Comparison of ENCODE assay signal across 8 cellular contexts in the genomic region with DNA sequence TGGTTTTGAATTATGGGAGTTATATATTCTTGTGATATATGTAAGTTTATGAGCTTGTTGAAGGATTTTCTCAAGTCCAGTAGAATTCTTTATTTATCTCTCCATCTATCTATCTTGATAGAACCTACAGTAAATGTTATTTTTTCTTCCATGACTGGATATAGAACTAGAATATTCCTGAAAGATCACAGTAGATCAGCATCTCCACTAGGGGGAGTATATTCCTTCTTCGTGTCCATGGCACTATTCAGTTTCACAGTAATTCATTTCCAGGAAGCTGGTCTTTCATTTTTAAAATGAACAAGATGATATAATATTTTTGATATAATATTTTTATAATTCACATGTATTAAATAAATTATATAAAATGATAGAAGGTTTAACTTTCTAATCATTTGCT. TPM values are rescaled to one million over a fixed set of nuclear protein-coding genes. Genes with fewer than 3 reads are reported as not detected.
A peak's percentile ranks its signal among the peaks of the same experiment; 100 is the strongest.
DNase-seq lines count a peak whose midpoint lies in the region; ATAC-seq, FAIRE-seq and TF ChIP-seq lines count a peak whose summit lies in the region.

No MANE protein-coding gene starts in this region.

- no peaks in the 10 kb centered on the region for H3K4me1 ChIP-seq in Panc1 (ENCODE audit: control insufficient read depth, insufficient read depth, low read length)

- H3K4me1 Mint-ChIP-seq in activated T-cell treated with anti-CD3 and anti-CD28 coated beads, Interleukin-2, amount 50 U/mL, for 4 hours (ENCODE audit: low read depth): no peaks in the 10 kb centered on the region

- CTCF ChIA-PET in Panc1 (lab: Charles Lee): no interaction called here

- H3K9me3 Mint-ChIP-seq in activated T-cell treated with anti-CD3 and anti-CD28 coated beads, Interleukin-2, amount 50 U/mL, for 4 hours: no peaks in the 10 kb centered on the region

- no peak overlapping the region for H3K4me3 ChIP-seq in Panc1 (ENCODE audit: low read depth in 2 of 2, low read length in 2 of 2)

- no peaks in the 10 kb centered on the region for H3K27me3 ChIP-seq in Panc1 (ENCODE audit: control insufficient read depth, insufficient read depth, low read length)

- intact Hi-C loops in Panc1 (cut with micrococcal nuclease; ENCODE audit: unreplicated experiment): no loop called here

- in situ Hi-C loops in Panc1 (cut with HindIII; ENCODE audit: low pct_unique_long_range_greater_than_20kb, low sequenced_read_pairs): no loop called here

- H3K9me3 ChIP-seq in Panc1 (ENCODE audit: control insufficient read depth, insufficient read depth, low read depth, low read length): no peaks in the 10 kb centered on the region

- no peaks in the 10 kb centered on the region for H3K27me3 Mint-ChIP-seq in activated T-cell treated with anti-CD3 and anti-CD28 coated beads, Interleukin-2, amount 50 U/mL, for 4 hours (ENCODE audit: low read depth)

- H3K4me3 Mint-ChIP-seq in activated T-cell treated with anti-CD3 and anti-CD28 coated beads, Interleukin-2, amount 50 U/mL, for 4 hours: no peak overlapping the region

- H3K36me3 Mint-ChIP-seq in activated T-cell treated with anti-CD3 and anti-CD28 coated beads, Interleukin-2, amount 50 U/mL, for 4 hours (ENCODE audit: insufficient read depth): no peaks in the 10 kb centered on the region

- no peak overlapping the region for H3K27ac ChIP-seq in Panc1 (ENCODE audit: low read length)

- DNase-seq in AG09319 (ENCODE audit: extremely low read depth, low read depth) (no peak), HuH-7 (ENCODE audit: low spot score) (peak; percentile 15), Panc1 (ENCODE audit: low read depth, low spot score) (no peak), frontal cortex (ENCODE audit: low spot score in 2 of 2) (no peak), NCI-H510A (lab: John Stamatoyannopoulos, UW) (no peak), SHP77 (lab: John Stamatoyannopoulos, UW) (no peak)
- DNase-seq in activated T-cell treated with anti-CD3 and anti-CD28 coated beads, Interleukin-2, amount 50 U/mL, for 4 hours: no peak
- no peak for DNase-seq in effector CD8-positive, alpha-beta T cell (lab: John Stamatoyannopoulos, UW)

- ATAC-seq in Panc1: no peak
- ATAC-seq in activated T-cell treated with anti-CD3 and anti-CD28 coated beads, Interleukin-2, amount 50 U/mL, for 4 hours: no peak

- TF ChIP-seq CTCF in AG09319 (IDR thresholded peaks at IDR 0.05; ENCODE audit: low read depth, low read length): peak; percentile 14
- peak; percentile 32; the same call in 1 of the 2 replicates for TF ChIP-seq CTCF in Panc1 (IDR thresholded peaks at IDR 0.05)

- POLR2A ChIA-PET in Panc1 (lab: Charles Lee): no interaction called here

- H3K36me3 ChIP-seq in Panc1 (ENCODE audit: control insufficient read depth, insufficient read depth, low read length): no peaks in the 10 kb centered on the region

- no TSS peak for BruUV-seq in Panc1 (replicated peaks; lab: Mats Ljungman, UMichigan)

- FAIRE-seq in frontal cortex (lab: Jason Lieb, UNC): peak; percentile 68

RNA-seq across cellular contexts. Expression of gene TMPRSS15, which starts 18.8 kb away (rescaled TPM):
- not detected for total RNA-seq in Panc1 (2021; ENCODE audit: unreplicated experiment)
- polyA plus RNA-seq in Panc1 (2012; ENCODE audit: insufficient read length): not detected
- total RNA-seq in frontal cortex: not detected
- total RNA-seq in activated T-cell treated with anti-CD3 and anti-CD28 coated beads, Interleukin-2, amount 50 U/mL, for 4 hours: not detected
